ENCODE assay signal across 8 cellular contexts in genomic region chr1:161132410-161133219, GRCh38. TPM values are rescaled to one million over a fixed set of nuclear protein-coding genes. Genes with fewer than 3 reads are reported as not detected.
DNase-seq lines count a peak whose midpoint lies in the region; ATAC-seq and TF ChIP-seq lines count a peak whose summit lies in the region.

TSS of gene DEDD (minus strand) at chr1:161132667. CDS start at chr1:161124462, 8,205 bp downstream.

- POLR2A ChIA-PET in AG04449 (lab: Yijun Ruan, JAX) = interaction anchor here (0.7 to 1.6 kb wide), 10 partner anchors 9 to 87 kb away, joined by 3 to 10 read pairs (median 4); partner anchors contain the start of genes NDUFS2, NIT1, PFDN2 and PPOX

- peak within 1 kb of the TSS; percentile 96 for H3K27ac ChIP-seq in VCaP
- H3K27ac ChIP-seq in breast epithelium = peak within 1 kb of the TSS; percentile 96
- H3K27ac ChIP-seq in iPS-20b (ENCODE audit: low read length) = peak within 1 kb of the TSS; percentile 94
- H3K27ac ChIP-seq in smooth muscle cell (ENCODE audit: low read depth) = peak within 1 kb of the TSS; percentile 93

- H3K36me3 ChIP-seq in breast epithelium (no peaks in the 10 kb centered on the region), iPS-20b (ENCODE audit: insufficient read depth, low read depth, low read length) (peaks cover 34% of the 10 kb centered on the region), smooth muscle cell (ENCODE audit: low read depth) (peaks cover 3% of the 10 kb centered on the region)

- H3K4me1 ChIP-seq in breast epithelium (peaks cover 0 to 15% of the 10 kb centered on the region in 2 donors), iPS-20b (ENCODE audit: insufficient read depth, low read length) (peaks cover 13% of the 10 kb centered on the region; the same call in 1 of the 2 replicates), smooth muscle cell (ENCODE audit: low read depth) (peaks cover 19% of the 10 kb centered on the region)

- H3K4me2 ChIP-seq in smooth muscle cell = peak within 1 kb of the TSS; percentile 85

- DNase-seq in AG04449 (ENCODE audit: low read depth, low spot score) (peak; percentile 82), NCI-H2196 treated with DMSO at 0.1 percent for 48 hours (lab: John Stamatoyannopoulos, UW; ENCODE audit: unreplicated experiment) (peak; percentile 93), breast epithelium (ENCODE audit: low spot score in 2 of 2) (peak; percentile 92 to 96), smooth muscle cell (lab: John Stamatoyannopoulos, UW; ENCODE audit: unreplicated experiment) (peak; percentile 95)

- H3K9ac ChIP-seq in iPS-20b (ENCODE audit: low read depth, low read length) (peak within 1 kb of the TSS; percentile 94), smooth muscle cell (ENCODE audit: low read depth) (peak within 1 kb of the TSS; percentile 95)

- H3F3A ChIP-seq in smooth muscle cell (ENCODE audit: low read depth) = peaks cover 5% of the 10 kb centered on the region

- H3K27me3 ChIP-seq in breast epithelium (no peaks in the 10 kb centered on the region), iPS-20b (ENCODE audit: insufficient read depth, low read length) (no peaks in the 10 kb centered on the region), smooth muscle cell (ENCODE audit: low read depth) (no peaks in the 10 kb centered on the region)

- peaks cover 32% of the 10 kb centered on the region for H4K20me1 ChIP-seq in smooth muscle cell (ENCODE audit: low read depth)

- TF ChIP-seq POLR2A in breast epithelium (IDR thresholded peaks at IDR 0.05) = peak; percentile 20

- peak within 1 kb of the TSS; percentile 68 for H2AFZ ChIP-seq in smooth muscle cell (ENCODE audit: low read depth)

- no peaks in the 10 kb centered on the region for H3K9me3 ChIP-seq in breast epithelium
- no peaks in the 10 kb centered on the region for H3K9me3 ChIP-seq in iPS-20b (ENCODE audit: insufficient read depth, low read depth, low read length)
- H3K9me3 ChIP-seq in smooth muscle cell (replicated peaks; ENCODE audit: low read depth) = no peaks in the 10 kb centered on the region

- peak; percentile 93 for ATAC-seq in GM18870 (IDR thresholded peaks at IDR 0.05; ENCODE audit: unreplicated experiment)
- peak; percentile 96 for ATAC-seq in HG03135 (IDR thresholded peaks at IDR 0.05; ENCODE audit: unreplicated experiment)

- TF ChIP-seq CTCF in AG04449 (IDR thresholded peaks at IDR 0.05; ENCODE audit: insufficient read depth, low read length, missing control alignments) (no peak), VCaP (conservative IDR thresholded peaks at IDR 0.05) (0 out of 2 replicates have a peak, but pooled peaks have one; percentile 16), breast epithelium (IDR thresholded peaks at IDR 0.05) (no peak), smooth muscle cell (IDR thresholded peaks at IDR 0.05; ENCODE audit: borderline replicate concordance, insufficient read depth, poor library complexity, severe bottlenecking) (no peak)

- peaks cover 73% of the 10 kb centered on the region for H3K79me2 ChIP-seq in smooth muscle cell (ENCODE audit: low read depth)

- H3K4me3 ChIP-seq in AG04449 (ENCODE audit: low read depth, low read length) (peak within 1 kb of the TSS; percentile 95), breast epithelium (peak within 1 kb of the TSS; percentile 82 to 84 (median 84)), iPS-20b (ENCODE audit: low read length) (peak within 1 kb of the TSS; percentile 92), smooth muscle cell (peak within 1 kb of the TSS; percentile 65)

- WGBS in smooth muscle cell (ENCODE audit: low lambda C conversion rate) = under 1% methylated on average over 39 of the region's 68 CpGs

- CTCF ChIA-PET in AG04449 (lab: Yijun Ruan, JAX) = interaction anchor here (0.8 to 12.2 kb wide), 9 partner anchors 8 to 145 kb away, joined by 3 to 147 read pairs (median 3); partner anchors contain the start of genes USF1 and USP21

- intact Hi-C loops in breast epithelium (cut with DNase I; ENCODE audit: low total_unique reads) = no loop called here

RNA-seq across cellular contexts. Expression of gene DEDD, which starts in this region (rescaled TPM):
- total RNA-seq in breast epithelium = 10 to 100 TPM; 28.7 to 39.0 (median 37.6) TPM
- 36.3 and 36.9 TPM in 2 replicates for total RNA-seq in smooth muscle cell
- polyA plus RNA-seq in smooth muscle cell = 33.7 and 38.6 TPM in 2 replicates

Comparison
In these comparisons a context has a peak if more than half of its experiments do, and no peak if none do; other contexts are left out.
1. Peak in every context shown above with its lines: DNase-seq, ATAC-seq, H3K4me3 ChIP-seq and H3K27ac ChIP-seq.